ENCODE assay signal across 1 cellular context in genomic region chr20:63790572-63791168, GRCh38.
TF ChIP-seq lines count a peak whose summit lies in the region.

No MANE protein-coding gene starts in this region.

TF ChIP-seq in K562, 482 proteins besides CTCF, POLR2A, EP300 and RAD21:
- TF ChIP-seq, protein P1, sequence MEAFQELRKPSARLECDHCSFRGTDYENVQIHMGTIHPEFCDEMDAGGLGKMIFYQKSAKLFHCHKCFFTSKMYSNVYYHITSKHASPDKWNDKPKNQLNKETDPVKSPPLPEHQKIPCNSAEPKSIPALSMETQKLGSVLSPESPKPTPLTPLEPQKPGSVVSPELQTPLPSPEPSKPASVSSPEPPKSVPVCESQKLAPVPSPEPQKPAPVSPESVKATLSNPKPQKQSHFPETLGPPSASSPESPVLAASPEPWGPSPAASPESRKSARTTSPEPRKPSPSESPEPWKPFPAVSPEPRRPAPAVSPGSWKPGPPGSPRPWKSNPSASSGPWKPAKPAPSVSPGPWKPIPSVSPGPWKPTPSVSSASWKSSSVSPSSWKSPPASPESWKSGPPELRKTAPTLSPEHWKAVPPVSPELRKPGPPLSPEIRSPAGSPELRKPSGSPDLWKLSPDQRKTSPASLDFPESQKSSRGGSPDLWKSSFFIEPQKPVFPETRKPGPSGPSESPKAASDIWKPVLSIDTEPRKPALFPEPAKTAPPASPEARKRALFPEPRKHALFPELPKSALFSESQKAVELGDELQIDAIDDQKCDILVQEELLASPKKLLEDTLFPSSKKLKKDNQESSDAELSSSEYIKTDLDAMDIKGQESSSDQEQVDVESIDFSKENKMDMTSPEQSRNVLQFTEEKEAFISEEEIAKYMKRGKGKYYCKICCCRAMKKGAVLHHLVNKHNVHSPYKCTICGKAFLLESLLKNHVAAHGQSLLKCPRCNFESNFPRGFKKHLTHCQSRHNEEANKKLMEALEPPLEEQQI (IDR thresholded peaks at IDR 0.05) = no peak
- TF ChIP-seq L3MBTL2 (IDR thresholded peaks at IDR 0.05) = peak; percentile 31; the same call in 1 of the 2 replicates
- TF ChIP-seq ZFPM2 (CRISPR knock-in tag; IDR thresholded peaks at IDR 0.05) = no peak
- TF ChIP-seq, protein P2, sequence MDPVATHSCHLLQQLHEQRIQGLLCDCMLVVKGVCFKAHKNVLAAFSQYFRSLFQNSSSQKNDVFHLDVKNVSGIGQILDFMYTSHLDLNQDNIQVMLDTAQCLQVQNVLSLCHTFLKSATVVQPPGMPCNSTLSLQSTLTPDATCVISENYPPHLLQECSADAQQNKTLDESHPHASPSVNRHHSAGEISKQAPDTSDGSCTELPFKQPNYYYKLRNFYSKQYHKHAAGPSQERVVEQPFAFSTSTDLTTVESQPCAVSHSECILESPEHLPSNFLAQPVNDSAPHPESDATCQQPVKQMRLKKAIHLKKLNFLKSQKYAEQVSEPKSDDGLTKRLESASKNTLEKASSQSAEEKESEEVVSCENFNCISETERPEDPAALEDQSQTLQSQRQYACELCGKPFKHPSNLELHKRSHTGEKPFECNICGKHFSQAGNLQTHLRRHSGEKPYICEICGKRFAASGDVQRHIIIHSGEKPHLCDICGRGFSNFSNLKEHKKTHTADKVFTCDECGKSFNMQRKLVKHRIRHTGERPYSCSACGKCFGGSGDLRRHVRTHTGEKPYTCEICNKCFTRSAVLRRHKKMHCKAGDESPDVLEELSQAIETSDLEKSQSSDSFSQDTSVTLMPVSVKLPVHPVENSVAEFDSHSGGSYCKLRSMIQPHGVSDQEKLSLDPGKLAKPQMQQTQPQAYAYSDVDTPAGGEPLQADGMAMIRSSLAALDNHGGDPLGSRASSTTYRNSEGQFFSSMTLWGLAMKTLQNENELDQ (CRISPR knock-in tag; IDR thresholded peaks at IDR 0.05; ENCODE audit: borderline replicate concordance) = no peak
- no peak for TF ChIP-seq PURB (CRISPR knock-in tag; IDR thresholded peaks at IDR 0.05; ENCODE audit: low read depth)
- TF ChIP-seq MGA (IDR thresholded peaks at IDR 0.05) = peak; percentile 42; the same call in 1 of the 2 replicates
- TF ChIP-seq, protein P3, sequence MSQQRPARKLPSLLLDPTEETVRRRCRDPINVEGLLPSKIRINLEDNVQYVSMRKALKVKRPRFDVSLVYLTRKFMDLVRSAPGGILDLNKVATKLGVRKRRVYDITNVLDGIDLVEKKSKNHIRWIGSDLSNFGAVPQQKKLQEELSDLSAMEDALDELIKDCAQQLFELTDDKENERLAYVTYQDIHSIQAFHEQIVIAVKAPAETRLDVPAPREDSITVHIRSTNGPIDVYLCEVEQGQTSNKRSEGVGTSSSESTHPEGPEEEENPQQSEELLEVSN (IDR thresholded peaks at IDR 0.05; ENCODE audit: borderline replicate concordance in 1 of 2, extremely low read depth in 1 of 2, insufficient read depth in 1 of 2, insufficient read length in 1 of 2, low read depth in 1 of 2, low read length in 1 of 2, poor library complexity in 1 of 2, severe bottlenecking in 1 of 2) = peak in 1 of 2 experiments; percentile 57
- no peak for TF ChIP-seq ATF7 (IDR thresholded peaks at IDR 0.05)
- TF ChIP-seq GATA2 (CRISPR knock-in tag; IDR thresholded peaks at IDR 0.05) = no peak
- TF ChIP-seq NR3C1 (CRISPR knock-in tag; IDR thresholded peaks at IDR 0.05) = no peak
